18 cellular contexts compared by ENCODE assay signal in the genomic region with DNA sequence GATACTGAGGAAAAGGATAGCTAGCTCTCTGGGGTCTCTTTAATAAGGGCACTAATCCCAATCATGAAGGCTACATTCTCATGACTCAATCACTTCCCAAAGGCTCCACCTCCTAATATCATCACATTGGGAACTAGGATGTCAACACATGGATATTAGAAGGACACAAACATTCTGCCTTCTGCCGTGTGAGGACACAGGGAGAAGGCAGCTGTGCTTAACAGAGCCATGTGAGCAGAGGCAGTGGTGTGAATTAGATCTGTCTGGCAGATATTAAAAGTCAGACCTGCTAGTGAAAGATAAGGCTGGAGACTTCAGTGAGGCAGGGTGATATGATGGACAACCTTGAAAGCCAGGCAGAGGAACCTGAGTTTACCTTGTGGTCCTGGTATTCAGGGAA.
A peak's percentile ranks its signal among the peaks of the same experiment; 100 is the strongest.
DNase-seq lines count a peak whose midpoint lies in the region; ATAC-seq and TF ChIP-seq lines count a peak whose summit lies in the region.
"Had no signal": no experiment of that assay in that cellular context is flagged by ENCODE, and none has a peak within 500 bp of the region (broad histone marks: within the 10 kb centered on the region; RNA-seq: fewer than 3 reads in every experiment).

No MANE protein-coding gene starts in this region.

- H3K4me3 Mint-ChIP-seq in naive thymus-derived CD4-positive, alpha-beta T cell: no peak overlapping the region
- H3K4me3 Mint-ChIP-seq: CD14-positive monocyte had no signal

- no peaks in the 10 kb centered on the region for H3K36me3 Mint-ChIP-seq in naive thymus-derived CD4-positive, alpha-beta T cell
- H3K36me3 Mint-ChIP-seq: CD14-positive monocyte had no signal

- H3K27ac ChIP-seq in gastrocnemius medialis (no peak overlapping the region), WERI-Rb-1 (no peak overlapping the region)
- no peak overlapping the region for H3K27ac ChIP-seq in naive thymus-derived CD4-positive, alpha-beta T cell (ENCODE audit: low read depth, low read length)

- in situ Hi-C loops in gastrocnemius medialis (cut with MboI; ENCODE audit: low sequenced_read_pairs in 4 of 4): no loop called here

- CTCF ChIA-PET in naive thymus-derived CD4-positive, alpha-beta T cell (lab: Charles Lee): interaction anchor here (0.6 kb wide), 1 partner anchor 560 kb away, joined by 3 read pairs; no protein-coding TSS in a partner anchor

- no peaks in the 10 kb centered on the region for H3K9me3 Mint-ChIP-seq in naive thymus-derived CD4-positive, alpha-beta T cell

- H3K4me3 ChIP-seq in gastrocnemius medialis (no peak overlapping the region), WERI-Rb-1 (ENCODE audit: low read depth, low read length) (no peak overlapping the region)
- no peak overlapping the region for H3K4me3 ChIP-seq in naive thymus-derived CD4-positive, alpha-beta T cell (ENCODE audit: low read length)

- peaks cover 0 to 4% of the 10 kb centered on the region in 2 donors for H3K4me1 ChIP-seq in gastrocnemius medialis
- peaks cover 0 to 5% of the 10 kb centered on the region in 2 donors for H3K4me1 ChIP-seq in naive thymus-derived CD4-positive, alpha-beta T cell (ENCODE audit: control insufficient read depth in 2 of 2, insufficient read depth in 2 of 2, low read length in 2 of 2)

- H3K27me3 ChIP-seq in gastrocnemius medialis: no peaks in the 10 kb centered on the region
- no peaks in the 10 kb centered on the region for H3K27me3 ChIP-seq in WERI-Rb-1 (ENCODE audit: insufficient read depth, low read depth, severe bottlenecking)
- no peaks in the 10 kb centered on the region for H3K27me3 ChIP-seq in naive thymus-derived CD4-positive, alpha-beta T cell (ENCODE audit: control insufficient read depth in 2 of 2, insufficient read depth in 2 of 2, low read length in 2 of 2)

- TF ChIP-seq POLR2A in gastrocnemius medialis (IDR thresholded peaks at IDR 0.05): no peak

- DNase-seq in NCI-H82 (lab: John Stamatoyannopoulos, UW): peak; percentile 20
- no peak for DNase-seq in NCI-H82 treated with DMSO at 0.1 percent for 48 hours (lab: John Stamatoyannopoulos, UW; ENCODE audit: unreplicated experiment)
- DNase-seq in SK-N-DZ (ENCODE audit: low spot score): peak; percentile 26
- no peak for DNase-seq in left ventricle myocardium superior
- DNase-seq in gastrocnemius medialis: no peak
- no peak for DNase-seq in WERI-Rb-1
- DNase-seq in naive thymus-derived CD4-positive, alpha-beta T cell: no peak
- DNase-seq in stimulated activated CD4-positive, alpha-beta T cell treated with anti-CD3 and anti-CD28 coated beads, Interleukin-12 subunit alpha, Interleukin-12 subunit beta, amount 100 ng/mL, for 4 hours: no peak
- DNase-seq: 8988T, DMS79 treated with DMSO at 0.1 percent for 48 hours, GOT3, NCI-H1092 treated with DMSO at 0.1 percent for 48 hours, NCI-H146, NCI-H2029 treated with DMSO at 0.1 percent for 48 hours, NCI-H446 treated with DMSO at 0.1 percent for 48 hours, NCI-H69, RPMI8226 had no signal

- ATAC-seq in left ventricle myocardium superior (peak; percentile 42), gastrocnemius medialis (peak; percentile 42 to 46)
- ATAC-seq in naive thymus-derived CD4-positive, alpha-beta T cell: no peak

- TF ChIP-seq CTCF in gastrocnemius medialis (IDR thresholded peaks at IDR 0.05 in 4 of 5, conservative IDR thresholded peaks at IDR 0.05 in 1 of 5): no peak
- no peak for TF ChIP-seq CTCF in WERI-Rb-1 (IDR thresholded peaks at IDR 0.05; ENCODE audit: low read depth, low read length)

- no peaks in the 10 kb centered on the region for H3K27me3 Mint-ChIP-seq in naive thymus-derived CD4-positive, alpha-beta T cell

- H3K4me1 Mint-ChIP-seq in naive thymus-derived CD4-positive, alpha-beta T cell: peaks cover 0 to 20% (median 9%) of the 10 kb centered on the region in 7 donors
- H3K4me1 Mint-ChIP-seq: CD14-positive monocyte had no signal

- peaks cover 0 to 8% of the 10 kb centered on the region in 2 donors for H3K36me3 ChIP-seq in gastrocnemius medialis
- H3K36me3 ChIP-seq in WERI-Rb-1: no peaks in the 10 kb centered on the region
- no peaks in the 10 kb centered on the region for H3K36me3 ChIP-seq in naive thymus-derived CD4-positive, alpha-beta T cell (ENCODE audit: control insufficient read depth in 2 of 3, insufficient read depth in 3 of 3, low read length in 3 of 3)

- H3K9me3 ChIP-seq in gastrocnemius medialis (no peaks in the 10 kb centered on the region), WERI-Rb-1 (ENCODE audit: severe bottlenecking) (no peaks in the 10 kb centered on the region)
- no peaks in the 10 kb centered on the region for H3K9me3 ChIP-seq in naive thymus-derived CD4-positive, alpha-beta T cell (ENCODE audit: control insufficient read depth in 2 of 3, low read length in 3 of 3)

- no peak overlapping the region for H3K27ac Mint-ChIP-seq in naive thymus-derived CD4-positive, alpha-beta T cell
- H3K27ac Mint-ChIP-seq: CD14-positive monocyte had no signal

- intact Hi-C loops in left ventricle myocardium superior (cut with micrococcal nuclease) (no loop called here), gastrocnemius medialis (cut with DNase I; ENCODE audit: low total_unique reads) (no loop called here)
- intact Hi-C loops in naive thymus-derived CD4-positive, alpha-beta T cell (cut with micrococcal nuclease): loop anchor here in 1 of 2 donors (5.0 kb wide), 1 partner anchor 86 kb away; no protein-coding TSS in a partner anchor

- POLR2A ChIA-PET in naive thymus-derived CD4-positive, alpha-beta T cell (lab: Charles Lee): no interaction called here

Comparison
In these comparisons a context has a peak if more than half of its experiments do, and no peak if none do; other contexts are left out.
1. DNase-seq: peak in NCI-H82 (single experiment) and SK-N-DZ (single experiment); none in NCI-H82 treated with DMSO at 0.1 percent for 48 hours (single experiment), left ventricle myocardium superior (single experiment), gastrocnemius medialis (0 of 2), WERI-Rb-1 (single experiment), naive thymus-derived CD4-positive, alpha-beta T cell (0 of 9) and stimulated activated CD4-positive, alpha-beta T cell treated with anti-CD3 and anti-CD28 coated beads, Interleukin-12 subunit alpha, Interleukin-12 subunit beta, amount 100 ng/mL, for 4 hours (single experiment).